ENCODE assay signal across 9 cellular contexts in the genomic region with DNA sequence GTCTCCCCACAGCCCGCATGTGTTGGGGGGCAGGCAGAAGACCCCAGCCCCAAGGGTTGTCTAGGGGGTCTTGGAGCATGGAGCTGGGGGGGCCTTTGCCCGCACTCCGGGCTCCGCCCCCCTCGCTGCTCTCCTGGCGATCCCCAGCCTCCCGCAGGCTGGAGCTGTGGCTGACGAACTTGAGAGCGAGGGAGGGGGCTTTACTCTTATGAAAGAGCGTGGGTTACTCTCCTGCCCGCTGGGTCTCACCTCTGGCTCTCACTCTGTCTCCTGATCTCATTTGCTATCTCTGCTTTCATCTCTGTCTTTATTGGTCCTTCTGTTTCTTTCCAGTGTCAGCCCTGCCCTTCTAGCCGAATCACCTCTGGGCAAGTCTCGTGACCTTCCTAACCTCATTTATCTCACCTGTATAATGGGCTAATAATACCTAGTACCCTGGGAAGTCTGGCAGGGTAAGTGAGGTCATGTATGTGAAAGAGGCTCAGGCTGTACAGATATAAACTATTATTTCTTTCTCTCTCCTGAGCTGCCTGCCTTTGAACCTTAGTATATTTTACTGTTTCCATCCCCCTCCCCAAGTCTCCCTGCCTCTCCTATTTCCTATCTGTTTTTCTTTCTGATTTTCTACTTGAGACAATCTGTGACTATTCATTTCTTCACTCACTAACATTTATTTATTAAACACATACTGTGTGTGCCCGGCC. TPM values are rescaled to one million over a fixed set of nuclear protein-coding genes. Genes with fewer than 3 reads are reported as not detected.
DNase-seq lines count a peak whose midpoint lies in the region; ATAC-seq lines count a peak whose summit lies in the region.
"Had no signal": no experiment of that assay in that cellular context is flagged by ENCODE, and none has a peak within 500 bp of the region (broad histone marks: within the 10 kb centered on the region; RNA-seq: fewer than 3 reads in every experiment).

No MANE protein-coding gene starts in this region.

- H3K36me3 Mint-ChIP-seq in activated CD4-positive, alpha-beta memory T cell treated with anti-CD3 and anti-CD28 coated beads, Interleukin-2, amount 10 ng/mL, durations not matched to agents 7 days and 5 days (ENCODE audit: low read depth), result peaks cover 17% of the 10 kb centered on the region

- DNase-seq in NCI-H2171 treated with DMSO at 0.1 percent for 48 hours (lab: John Stamatoyannopoulos, UW), result peak; percentile 40
- no peak for DNase-seq in NCI-H2171 (lab: John Stamatoyannopoulos, UW)
- no peak for DNase-seq in Jurkat, Clone E6-1 (ENCODE audit: low read depth, low spot score)
- DNase-seq in activated CD4-positive, alpha-beta memory T cell treated with anti-CD3 and anti-CD28 coated beads, Interleukin-2, amount 10 ng/mL, durations not matched to agents 7 days and 5 days, result no peak
- no peak for DNase-seq in left cardiac atrium
- no peak for DNase-seq in sciatic nerve (ENCODE audit: low spot score)
- no peak for DNase-seq in stimulated activated CD4-positive, alpha-beta T cell treated with anti-CD3 and anti-CD28 coated beads, Interleukin-4, amount 100 ng/mL, for 24 hours
- no peak for DNase-seq in NCI-H1436 treated with DMSO at 0.1 percent for 48 hours (lab: John Stamatoyannopoulos, UW)

- ATAC-seq in left cardiac atrium, result peak; percentile 22 to 26
- ATAC-seq in sciatic nerve, result peak; percentile 1

- H3K27ac Mint-ChIP-seq in activated CD4-positive, alpha-beta memory T cell treated with anti-CD3 and anti-CD28 coated beads, Interleukin-2, amount 10 ng/mL, durations not matched to agents 7 days and 5 days, result peak overlapping the region; percentile 37

- POLR2A ChIA-PET in activated CD4-positive, alpha-beta memory T cell treated with anti-CD3 and anti-CD28 coated beads, Interleukin-2, amount 10 ng/mL, durations not matched to agents 7 days and 5 days (lab: Charles Lee), result interaction anchor here (2.7 to 3.6 kb wide), 2 partner anchors 14 to 21 kb away, joined by 18 to 22 read pairs; partner anchors contain the start of gene EFNA3

- no peaks in the 10 kb centered on the region for H3K27me3 Mint-ChIP-seq in activated CD4-positive, alpha-beta memory T cell treated with anti-CD3 and anti-CD28 coated beads, Interleukin-2, amount 10 ng/mL, durations not matched to agents 7 days and 5 days

- no peaks in the 10 kb centered on the region for H3K9me3 Mint-ChIP-seq in activated CD4-positive, alpha-beta memory T cell treated with anti-CD3 and anti-CD28 coated beads, Interleukin-2, amount 10 ng/mL, durations not matched to agents 7 days and 5 days

- intact Hi-C loops in left cardiac atrium (cut with DNase I) (loop anchor here in 1 of 2 donors (5.0 kb wide), 2 partner anchors 102 to 152 kb away; partner anchors contain the start of gene PYGO2), sciatic nerve (cut with DNase I) (no loop called here)

- H3K4me3 ChIP-seq in Jurkat, Clone E6-1 (ENCODE audit: low read length), result peak overlapping the region; percentile 79

- H3K4me1 Mint-ChIP-seq in activated CD4-positive, alpha-beta memory T cell treated with anti-CD3 and anti-CD28 coated beads, Interleukin-2, amount 10 ng/mL, durations not matched to agents 7 days and 5 days, result peaks cover 37% of the 10 kb centered on the region

- H3K4me3 Mint-ChIP-seq in activated CD4-positive, alpha-beta memory T cell treated with anti-CD3 and anti-CD28 coated beads, Interleukin-2, amount 10 ng/mL, durations not matched to agents 7 days and 5 days, result peak overlapping the region; percentile 90

- CTCF ChIA-PET in activated CD4-positive, alpha-beta memory T cell treated with anti-CD3 and anti-CD28 coated beads, Interleukin-2, amount 10 ng/mL, durations not matched to agents 7 days and 5 days (lab: Charles Lee), result interaction anchor here (0.6 to 12.1 kb wide), 5 partner anchors 13 to 109 kb away, joined by 3 to 121 read pairs (median 4); partner anchors contain the start of genes ADAM15 and KRTCAP2

RNA-seq across cellular contexts. Expression of gene EFNA4, which starts 0.7 kb away (rescaled TPM):
- polyA plus RNA-seq in Jurkat, Clone E6-1 (2012; ENCODE audit: insufficient read depth, insufficient read length), result 21.1 TPM
- 1 to 10 TPM; 6.6 to 8.5 TPM for total RNA-seq in activated CD4-positive, alpha-beta memory T cell treated with anti-CD3 and anti-CD28 coated beads, Interleukin-2, amount 10 ng/mL, durations not matched to agents 7 days and 5 days
- total RNA-seq in left cardiac atrium, result 1 to 10 TPM; 2.5 to 2.7 TPM
- total RNA-seq in sciatic nerve, result 3.1 TPM

RNA-seq across cellular contexts. Expression of gene ADAM15, which starts 13.1 kb away (rescaled TPM):
- polyA plus RNA-seq in Jurkat, Clone E6-1 (2012; ENCODE audit: insufficient read depth, insufficient read length), result 41.8 TPM
- total RNA-seq in activated CD4-positive, alpha-beta memory T cell treated with anti-CD3 and anti-CD28 coated beads, Interleukin-2, amount 10 ng/mL, durations not matched to agents 7 days and 5 days, result 10 to 100 TPM; 73.9 to 76.4 TPM
- total RNA-seq in left cardiac atrium (100 to 1,000 TPM; 108 to 142 TPM), sciatic nerve (147 TPM)

RNA-seq across cellular contexts. Expression of gene EFNA3, which starts 14.4 kb away (rescaled TPM):
- polyA plus RNA-seq in Jurkat, Clone E6-1 (2012; ENCODE audit: insufficient read depth, insufficient read length), result 10.9 TPM
- total RNA-seq in activated CD4-positive, alpha-beta memory T cell treated with anti-CD3 and anti-CD28 coated beads, Interleukin-2, amount 10 ng/mL, durations not matched to agents 7 days and 5 days, result 1 to 10 TPM; 3.9 to 4.9 TPM
- total RNA-seq in left cardiac atrium, result 1 to 10 TPM; 1.1 to 1.4 TPM
- 2.4 TPM for total RNA-seq in sciatic nerve

RNA-seq across cellular contexts. Expression of gene DCST1, which starts 30.6 kb away (rescaled TPM):
- not detected for polyA plus RNA-seq in Jurkat, Clone E6-1 (2012; ENCODE audit: insufficient read depth, insufficient read length)
- not detected for total RNA-seq in activated CD4-positive, alpha-beta memory T cell treated with anti-CD3 and anti-CD28 coated beads, Interleukin-2, amount 10 ng/mL, durations not matched to agents 7 days and 5 days
- total RNA-seq in left cardiac atrium (not detected), sciatic nerve (0.31 TPM)
- polyA plus RNA-seq: adipose tissue had no signal

RNA-seq across cellular contexts. Expression of gene DCST2, which starts 30.7 kb away (rescaled TPM):
- not detected for polyA plus RNA-seq in Jurkat, Clone E6-1 (2012; ENCODE audit: insufficient read depth, insufficient read length)
- under 1 TPM; 0.18 to 0.40 TPM for total RNA-seq in activated CD4-positive, alpha-beta memory T cell treated with anti-CD3 and anti-CD28 coated beads, Interleukin-2, amount 10 ng/mL, durations not matched to agents 7 days and 5 days
- total RNA-seq in left cardiac atrium, result under 1 TPM in 1 of 2 donors, not detected in 1; 0.59 TPM
- 5.5 TPM for total RNA-seq in sciatic nerve
